ENCODE assay signal across 8 cellular contexts in the genomic region with DNA sequence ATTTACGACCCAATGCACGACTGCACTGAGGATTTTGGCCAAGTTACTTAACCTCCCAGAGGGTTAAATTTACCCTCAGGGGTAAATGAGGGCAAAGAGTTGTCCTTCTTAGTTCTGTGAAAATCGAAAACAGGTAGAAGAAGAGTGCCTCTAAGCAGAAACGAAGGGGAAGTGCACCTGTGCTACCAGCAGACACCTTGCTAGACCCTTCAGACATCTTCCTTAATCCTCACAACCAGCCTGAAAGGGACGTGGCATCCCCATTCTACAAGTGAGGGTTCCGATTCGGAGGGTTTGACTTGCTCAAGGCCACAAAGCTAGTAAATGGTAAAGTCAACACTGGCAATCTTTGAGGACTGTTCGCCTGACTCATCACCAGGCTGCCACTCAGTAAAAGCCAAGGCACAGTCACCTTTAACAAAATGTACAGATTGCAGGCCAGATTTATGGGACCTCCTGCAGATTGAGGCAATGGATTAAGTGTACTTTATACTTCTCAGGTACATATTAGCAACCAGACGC. TPM values are rescaled to one million over a fixed set of nuclear protein-coding genes. Genes with fewer than 3 reads are reported as not detected.
DNase-seq lines count a peak whose midpoint lies in the region; ATAC-seq and TF ChIP-seq lines count a peak whose summit lies in the region.

No MANE protein-coding gene starts in this region.

- H3K27ac ChIP-seq in right atrium auricular region (peak overlapping the region; percentile 86 to 91), coronary artery (peak overlapping the region; percentile 90 to 97), mucosa of rectum (ENCODE audit: low read depth in 2 of 2, low read length in 2 of 2) (peak overlapping the region; percentile 78 to 85), uterus (peak overlapping the region; percentile 89 to 99)

- H3K9me3 ChIP-seq in right atrium auricular region (no peaks in the 10 kb centered on the region), mucosa of rectum (ENCODE audit: control insufficient read depth in 2 of 2, low read length in 2 of 2) (no peaks in the 10 kb centered on the region), uterus (no peaks in the 10 kb centered on the region)

- TF ChIP-seq CTCF in right atrium auricular region (IDR thresholded peaks at IDR 0.05) (no peak), coronary artery (IDR thresholded peaks at IDR 0.05) (no peak), uterus (IDR thresholded peaks at IDR 0.05) (no peak)

- ATAC-seq in left ventricle myocardium superior (no peak), T-cell (replicated peaks in 1 of 4) (peak in 1 of 4 experiments; percentile 17)

- H3K27ac Mint-ChIP-seq in T-cell = peak overlapping the region; percentile 90 to 91

- peak overlapping the region; percentile 70 to 81 (median 80) for H3K4me3 Mint-ChIP-seq in T-cell

- H3K36me3 Mint-ChIP-seq in T-cell = no peaks in the 10 kb centered on the region

- peak overlapping the region in 1 of 2 donors; percentile 58 for H3K4me3 ChIP-seq in right atrium auricular region
- peak overlapping the region; percentile 78 for H3K4me3 ChIP-seq in coronary artery
- peak overlapping the region; percentile 64 to 69 for H3K4me3 ChIP-seq in mucosa of rectum (ENCODE audit: low read length in 2 of 2)
- H3K4me3 ChIP-seq in uterus = peak overlapping the region; percentile 38 to 44

- H3K27me3 Mint-ChIP-seq in T-cell = no peaks in the 10 kb centered on the region

- H3K36me3 ChIP-seq in right atrium auricular region (no peaks in the 10 kb centered on the region), mucosa of rectum (ENCODE audit: control insufficient read depth in 2 of 2, insufficient read depth in 2 of 2, low read length in 2 of 2) (no peaks in the 10 kb centered on the region), uterus (no peaks in the 10 kb centered on the region)

- DNase-seq in right atrium auricular region (ENCODE audit: low spot score) = no peak
- no peak for DNase-seq in left ventricle myocardium superior
- DNase-seq in T-cell = peak in 9 of 34 experiments; percentile 7 to 43 (median 9)
- DNase-seq in coronary artery (ENCODE audit: low spot score) = no peak
- DNase-seq in uterus = no peak
- DNase-seq in NCI-H226 = no peak
- no peak for DNase-seq in middle frontal gyrus (ENCODE audit: extremely low spot score, low spot score)

- H3K4me1 ChIP-seq in right atrium auricular region = peaks cover 0 to 47% of the 10 kb centered on the region in 2 donors
- H3K4me1 ChIP-seq in mucosa of rectum (ENCODE audit: control insufficient read depth in 2 of 2, insufficient read depth in 2 of 2, low read length in 2 of 2) = peaks cover 23 to 44% of the 10 kb centered on the region in 2 donors
- peaks cover 0 to 7% of the 10 kb centered on the region in 2 donors for H3K4me1 ChIP-seq in uterus

- H3K27me3 ChIP-seq in right atrium auricular region (no peaks in the 10 kb centered on the region), mucosa of rectum (ENCODE audit: control insufficient read depth in 2 of 2, insufficient read depth in 2 of 2, low read length in 2 of 2) (no peaks in the 10 kb centered on the region), uterus (no peaks in the 10 kb centered on the region)

- CTCF ChIA-PET in T-cell (lab: Charles Lee) = interaction anchor here (1.1 to 6.0 kb wide), 3 partner anchors 110 to 154 kb away, joined by 3 to 52 read pairs (median 5); no protein-coding TSS in a partner anchor

- peaks cover 41 to 51% (median 50%) of the 10 kb centered on the region in 3 donors for H3K4me1 Mint-ChIP-seq in T-cell

- POLR2A ChIA-PET in T-cell (lab: Charles Lee) = no interaction called here

- peak overlapping the region; percentile 70 to 82 for H3K9ac ChIP-seq in mucosa of rectum (ENCODE audit: low read depth in 1 of 2, low read length in 2 of 2)

- H3K9me3 Mint-ChIP-seq in T-cell = no peaks in the 10 kb centered on the region

- no peak for TF ChIP-seq POLR2A in uterus (IDR thresholded peaks at IDR 0.05)

- intact Hi-C loops in left ventricle myocardium superior (cut with micrococcal nuclease) = loop anchor here (5.0 kb wide), 1 partner anchor 95 kb away; the partner anchor contains the start of gene EMP1
- intact Hi-C loops in uterus (cut with DNase I; ENCODE audit: low total_unique reads) = no loop called here

RNA-seq across cellular contexts. Expression of gene GSG1, which starts 1.6 kb away (rescaled TPM):
- total RNA-seq in right atrium auricular region = not detected
- not detected for total RNA-seq in left ventricle myocardium superior
- not detected for total RNA-seq in T-cell
- total RNA-seq in uterus = not detected

RNA-seq across cellular contexts. Expression of gene FAM234B, which starts 57.7 kb away (rescaled TPM):
- total RNA-seq in right atrium auricular region (1 to 10 TPM; 1.7 to 4.6 TPM), left ventricle myocardium superior (1.8 TPM), T-cell (1 to 10 TPM; 4.3 to 5.8 (median 4.6) TPM), uterus (1 to 10 TPM; 2.4 to 8.3 (median 4.6) TPM)
